9 cellular contexts compared by ENCODE assay signal in genomic region chr11:115222863-115223530, GRCh38.
DNase-seq lines count a peak whose midpoint lies in the region; ATAC-seq and TF ChIP-seq lines count a peak whose summit lies in the region.
"Had no signal": no experiment of that assay in that cellular context is flagged by ENCODE, and none has a peak within 500 bp of the region (broad histone marks: within the 10 kb centered on the region; RNA-seq: fewer than 3 reads in every experiment).

No MANE protein-coding gene starts in this region.

- no peaks in the 10 kb centered on the region; the same call in 1 of the 2 replicates for H3K27me3 Mint-ChIP-seq in HFFc6 (ENCODE audit: insufficient read depth)

- no peak overlapping the region for H3K4me3 Mint-ChIP-seq in HFFc6

- in situ Hi-C loops in brain microvascular endothelial cell (cut with HindIII; ENCODE audit: low pct_ligation_motif_present, low sequenced_read_pairs), result no loop called here

- no peaks in the 10 kb centered on the region for H3K27me3 ChIP-seq in brain microvascular endothelial cell (replicated peaks)

- peaks cover 71% of the 10 kb centered on the region for H3K9me3 Mint-ChIP-seq in HFFc6

- no peaks in the 10 kb centered on the region for H3K36me3 ChIP-seq in brain microvascular endothelial cell (replicated peaks)

- TF ChIP-seq CTCF in brain microvascular endothelial cell (IDR thresholded peaks at IDR 0.05; ENCODE audit: low read depth, low read length, missing control alignments) (no peak), HFFc6 (IDR thresholded peaks at IDR 0.05) (no peak)

- H3K27ac ChIP-seq in brain microvascular endothelial cell, result peak overlapping the region; percentile 13

- H3K36me3 Mint-ChIP-seq in HFFc6 (ENCODE audit: low read depth), result no peaks in the 10 kb centered on the region

- no peak overlapping the region for H3K4me3 ChIP-seq in brain microvascular endothelial cell (ENCODE audit: low read depth, low read length)

- H3K4me1 Mint-ChIP-seq in HFFc6 (ENCODE audit: low read depth), result no peaks in the 10 kb centered on the region

- DNase-seq in DMS153 treated with DMSO at 0.1 percent for 48 hours (lab: John Stamatoyannopoulos, UW; ENCODE audit: unreplicated experiment) (peak; percentile 35), brain microvascular endothelial cell (no peak), glomerular visceral epithelial cell (ENCODE audit: extremely low spot score) (no peak), retina (no peak), HFFc6 (no peak)
- DNase-seq in NK-92 treated with Interleukin-12 subunit alpha and Interleukin-12 subunit beta, amount 100 ng/mL, for 24 hours (lab: John Stamatoyannopoulos, UW), result no peak
- DNase-seq: DND-41 had no signal

- ATAC-seq in GM21381 (IDR thresholded peaks at IDR 0.05; ENCODE audit: unreplicated experiment) (peak; percentile 34), HG03280 (IDR thresholded peaks at IDR 0.05; ENCODE audit: unreplicated experiment) (peak; percentile 50)

- H3K27ac Mint-ChIP-seq in HFFc6, result no peak overlapping the region
